Comparison of ENCODE assay signal across 13 cellular contexts in the genomic region with DNA sequence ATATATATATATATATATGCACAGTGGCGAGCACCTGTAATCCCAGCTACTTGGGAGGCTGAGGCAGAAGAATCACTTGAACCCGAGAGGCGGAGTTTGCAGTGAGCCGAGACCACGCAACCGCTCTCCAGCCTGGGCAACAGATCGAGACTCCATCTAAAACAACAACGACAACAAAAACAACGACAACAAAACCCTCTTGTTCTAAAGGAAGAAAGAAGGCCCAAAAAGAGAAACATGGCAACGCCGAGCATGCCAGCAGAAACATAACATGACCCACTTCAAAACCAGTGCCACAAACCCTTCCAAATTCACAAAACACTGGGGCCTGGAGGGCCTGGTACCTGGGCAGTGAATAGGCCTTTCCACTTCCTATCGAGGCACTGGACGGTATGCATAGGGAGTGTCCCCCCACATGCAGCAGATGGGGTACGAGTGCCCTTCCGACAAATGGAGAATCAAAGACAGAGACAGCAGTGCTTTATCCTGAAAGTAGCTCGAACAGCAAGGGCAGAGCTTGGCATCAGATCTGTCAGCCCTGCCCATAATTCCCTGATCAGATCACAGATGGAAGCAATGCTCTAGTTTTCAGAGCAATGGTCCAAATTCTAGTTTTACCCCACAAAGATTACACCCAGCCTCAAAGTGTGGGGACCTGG. TPM values are rescaled to one million over a fixed set of nuclear protein-coding genes. Genes with fewer than 3 reads are reported as not detected.
DNase-seq lines count a peak whose midpoint lies in the region; ATAC-seq and TF ChIP-seq lines count a peak whose summit lies in the region.
"Had no signal": no experiment of that assay in that cellular context is flagged by ENCODE, and none has a peak within 500 bp of the region (broad histone marks: within the 10 kb centered on the region; RNA-seq: fewer than 3 reads in every experiment).

No MANE protein-coding gene starts in this region.

- ATAC-seq in GM21786 (IDR thresholded peaks at IDR 0.05; ENCODE audit: unreplicated experiment) (no peak), GM21526 (IDR thresholded peaks at IDR 0.05; ENCODE audit: low FRiP score, unreplicated experiment) (no peak), HG02852 (IDR thresholded peaks at IDR 0.05; ENCODE audit: unreplicated experiment) (no peak)
- ATAC-seq: naive thymus-derived CD8-positive, alpha-beta T cell had no signal

- CTCF ChIA-PET in PC-9 (lab: Charles Lee) = interaction anchor here (1.0 kb wide), 1 partner anchor 577 kb away, joined by 4 read pairs; no protein-coding TSS in a partner anchor

- H3K4me2 ChIP-seq in PC-9 (peak overlapping the region; percentile 11; the same call in 1 of the 2 replicates), fibroblast of lung (ENCODE audit: extremely low read depth, insufficient read depth, low read length) (no peak overlapping the region)

- intact Hi-C loops in PC-9 (cut with micrococcal nuclease; ENCODE audit: unreplicated experiment) = no loop called here

- H4K20me1 ChIP-seq in PC-9 (ENCODE audit: insufficient read depth) = no peaks in the 10 kb centered on the region
- H4K20me1 ChIP-seq in fibroblast of lung (ENCODE audit: control insufficient read depth, extremely low read depth, insufficient read depth, low read length) = no peaks in the 10 kb centered on the region

- H2AFZ ChIP-seq in PC-9 = no peak overlapping the region
- H2AFZ ChIP-seq in fibroblast of lung (ENCODE audit: low read length) = no peak overlapping the region

- H3K9me2 ChIP-seq in PC-9 (ENCODE audit: insufficient read depth) = no peaks in the 10 kb centered on the region

- H3K4me3 ChIP-seq in GM12875 (ENCODE audit: low read depth, low read length) (peak overlapping the region; percentile 36), PC-9 (no peak overlapping the region), fibroblast of lung (replicated peaks in 1 of 4; ENCODE audit: control extremely low read depth in 1 of 4, insufficient read depth in 1 of 4, low read depth in 3 of 4, low read length in 4 of 4) (no peak overlapping the region), skin epidermis (no peak overlapping the region)
- H3K4me3 ChIP-seq: testis had no signal

- H3K27me3 ChIP-seq in PC-9 (ENCODE audit: insufficient read depth, low read depth) = no peaks in the 10 kb centered on the region
- H3K27me3 ChIP-seq in fibroblast of lung (ENCODE audit: control insufficient read depth, insufficient read depth, low read length) = no peaks in the 10 kb centered on the region
- H3K27me3 ChIP-seq: testis had no signal

- H3K36me3 ChIP-seq in PC-9 (ENCODE audit: low read depth) (no peaks in the 10 kb centered on the region), fibroblast of lung (ENCODE audit: control insufficient read depth, insufficient read depth, low read length) (no peaks in the 10 kb centered on the region)

- H3K9me3 ChIP-seq in PC-9 (ENCODE audit: insufficient read depth, low read depth) = no peaks in the 10 kb centered on the region
- H3K9me3 ChIP-seq in fibroblast of lung (ENCODE audit: control insufficient read depth, insufficient read depth, low read depth, low read length) = peaks cover 1% of the 10 kb centered on the region
- H3K9me3 ChIP-seq: testis had no signal

- peaks cover 19% of the 10 kb centered on the region for H3K79me2 ChIP-seq in PC-9 (ENCODE audit: low read depth)
- H3K79me2 ChIP-seq in fibroblast of lung (ENCODE audit: control insufficient read depth, insufficient read depth, low read length) = no peaks in the 10 kb centered on the region

- H3K4me1 ChIP-seq in PC-9 (replicated peaks; ENCODE audit: insufficient read depth) (peaks cover 94% of the 10 kb centered on the region), fibroblast of lung (ENCODE audit: control insufficient read depth, extremely low read depth, insufficient read depth, low read length) (peaks cover 42% of the 10 kb centered on the region)

- POLR2A ChIA-PET in PC-9 (lab: Charles Lee; ENCODE audit: unreplicated experiment) = no interaction called here

- H3K27ac ChIP-seq in PC-9 (peak overlapping the region; percentile 100), fibroblast of lung (ENCODE audit: insufficient read depth, low read length) (peak overlapping the region; percentile 71), skin epidermis (peak overlapping the region in 20 of 21 experiments; percentile 57 to 98 (median 93))

- no TSS peak for BruUV-seq in PC-9 (replicated peaks; lab: Mats Ljungman, UMichigan)

- peaks cover 84% of the 10 kb centered on the region for H3F3A ChIP-seq in PC-9 (ENCODE audit: insufficient read depth, low read depth)

- no peak overlapping the region for H3K9ac ChIP-seq in fibroblast of lung (ENCODE audit: insufficient read depth, low read length)

- no peak for TF ChIP-seq CTCF in GM12875 (IDR thresholded peaks at IDR 0.05; ENCODE audit: borderline replicate concordance, insufficient read depth, low read depth, low read length)
- no peak for TF ChIP-seq CTCF in PC-9 (conservative IDR thresholded peaks at IDR 0.05)
- no peak for TF ChIP-seq CTCF in fibroblast of lung (conservative IDR thresholded peaks at IDR 0.05 in 1 of 2, IDR thresholded peaks at IDR 0.05 in 1 of 2; ENCODE audit: low read depth in 1 of 2, low read length in 2 of 2)

- DNase-seq in PC-9 (peak in 1 of 2 experiments; percentile 13), fibroblast of lung (ENCODE audit: low read depth in 2 of 2) (no peak)
- DNase-seq: activated effector memory CD4-positive, alpha-beta T cell treated with Interleukin-2 at 50 U/mL for 16 hours; hypothalamus; naive thymus-derived CD8-positive, alpha-beta T cell; NCI-H1930; stimulated activated CD4-positive, alpha-beta T cell treated with anti-CD3 and anti-CD28 coated beads, Interleukin-4, amount 100 ng/mL, for 1 hour; testis had no signal

RNA-seq across cellular contexts. Expression of gene TOMM20, which starts 52.0 kb away (rescaled TPM):
- total RNA-seq in PC-9 (2021) (165 and 187 TPM in 2 replicates), fibroblast of lung (85.5 and 92.7 TPM in 2 replicates)
- polyA plus RNA-seq in fibroblast of lung = 95.1 and 111 TPM in 2 replicates
- 97.4 and 104 TPM in 2 replicates for polyA plus RNA-seq in fibroblast of lung (2012)
- 23.2 and 53.4 TPM in 2 replicates for polyA minus RNA-seq in fibroblast of lung (ENCODE audit: low replicate concordance)
